Comparison of ENCODE assay signal across 8 cellular contexts in the genomic region with DNA sequence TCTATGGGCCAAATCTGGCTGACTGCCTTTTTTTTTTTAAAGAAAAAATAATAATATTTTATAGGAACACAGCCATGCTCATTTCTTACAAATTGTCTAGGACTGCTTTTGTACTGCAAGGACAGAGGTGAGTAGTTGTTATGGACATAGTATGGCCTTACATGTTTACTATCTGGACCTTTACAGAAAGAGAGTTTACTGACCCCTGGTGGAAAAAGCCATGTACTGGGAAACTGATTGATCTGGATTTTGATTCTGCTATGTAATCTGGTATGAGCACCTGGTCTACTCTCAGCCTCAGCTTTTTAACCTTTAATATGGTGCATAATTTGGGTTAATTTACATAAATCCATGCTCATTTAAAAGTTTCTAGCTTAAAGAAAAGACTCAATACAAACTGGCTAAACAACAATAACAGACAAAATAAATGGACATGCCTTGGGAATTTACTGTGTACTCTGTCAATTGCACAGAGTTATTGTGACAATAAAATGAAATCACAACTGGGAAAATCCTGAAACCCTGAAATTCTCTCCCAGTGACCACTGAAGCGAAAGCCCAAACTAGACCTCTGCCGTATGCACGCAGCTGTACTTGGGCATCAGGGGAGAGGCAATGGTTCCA.
A peak's percentile ranks its signal among the peaks of the same experiment; 100 is the strongest.
DNase-seq lines count a peak whose midpoint lies in the region; ATAC-seq and TF ChIP-seq lines count a peak whose summit lies in the region.

No MANE protein-coding gene starts in this region.

- peaks cover 6% of the 10 kb centered on the region for H3K4me1 Mint-ChIP-seq in type B pancreatic cell (ENCODE audit: unreplicated experiment)
- no peaks in the 10 kb centered on the region for H3K4me1 Mint-ChIP-seq in activated T-helper 1 cell treated with anti-CD3 and anti-CD28 coated beads, Interleukin-12 subunit alpha, Interleukin-12 subunit beta, Interleukin-2, Interleukin-4 antibody, amounts not matched to agents 30 ng/mL and 10 ng/mL and 1 ng/mL, durations not matched to agents 14 hours and 24 hours and 36 hours (ENCODE audit: low read depth)

- H3K9me3 ChIP-seq in AG04450 (ENCODE audit: control insufficient read depth, insufficient read depth, low read length): no peaks in the 10 kb centered on the region
- H3K9me3 ChIP-seq in Panc1 (ENCODE audit: control insufficient read depth, insufficient read depth, low read depth, low read length): no peaks in the 10 kb centered on the region

- CTCF ChIA-PET in AG04450 (lab: Charles Lee): interaction anchor here (0.8 to 2.9 kb wide), 20 partner anchors 9 to 980 kb away, joined by 3 to 41 read pairs (median 5); no protein-coding TSS in a partner anchor
- CTCF ChIA-PET in Panc1 (lab: Charles Lee): no interaction called here

- H3K27me3 ChIP-seq in AG04450 (ENCODE audit: control insufficient read depth, insufficient read depth, low read length) (no peaks in the 10 kb centered on the region), H7 (ENCODE audit: control insufficient read depth, insufficient read depth, low read length) (no peaks in the 10 kb centered on the region), Panc1 (ENCODE audit: control insufficient read depth, insufficient read depth, low read length) (no peaks in the 10 kb centered on the region)

- no peaks in the 10 kb centered on the region for H3K36me3 Mint-ChIP-seq in type B pancreatic cell
- no peaks in the 10 kb centered on the region for H3K36me3 Mint-ChIP-seq in activated T-helper 1 cell treated with anti-CD3 and anti-CD28 coated beads, Interleukin-12 subunit alpha, Interleukin-12 subunit beta, Interleukin-2, Interleukin-4 antibody, amounts not matched to agents 30 ng/mL and 10 ng/mL and 1 ng/mL, durations not matched to agents 14 hours and 24 hours and 36 hours (ENCODE audit: low read depth)

- no peaks in the 10 kb centered on the region for H3K4me1 ChIP-seq in Panc1 (ENCODE audit: control insufficient read depth, insufficient read depth, low read length)

- H3K27ac ChIP-seq in AG04450 (ENCODE audit: low read depth, low read length) (no peak overlapping the region), Panc1 (ENCODE audit: low read length) (no peak overlapping the region)

- TF ChIP-seq CTCF in AG04450 (IDR thresholded peaks at IDR 0.05; ENCODE audit: low read depth, low read length): peak; percentile 84
- peak; percentile 50; the same call in 1 of the 2 replicates for TF ChIP-seq CTCF in Panc1 (IDR thresholded peaks at IDR 0.05)
- TF ChIP-seq CTCF in type B pancreatic cell (conservative IDR thresholded peaks at IDR 0.05): peak; percentile 75

- in situ Hi-C loops in Panc1 (cut with HindIII; ENCODE audit: low pct_unique_long_range_greater_than_20kb, low sequenced_read_pairs): no loop called here

- intact Hi-C loops in Panc1 (cut with micrococcal nuclease; ENCODE audit: unreplicated experiment): no loop called here
- intact Hi-C loops in activated T-helper 1 cell treated with anti-CD3 and anti-CD28 coated beads, Interleukin-12 subunit alpha, Interleukin-12 subunit beta, Interleukin-2, Interleukin-4 antibody, amounts not matched to agents 30 ng/mL and 10 ng/mL and 1 ng/mL, durations not matched to agents 14 hours and 24 hours and 36 hours (cut with micrococcal nuclease): no loop called here

- peaks cover 3% of the 10 kb centered on the region for H3K27me3 Mint-ChIP-seq in type B pancreatic cell
- H3K27me3 Mint-ChIP-seq in activated T-helper 1 cell treated with anti-CD3 and anti-CD28 coated beads, Interleukin-12 subunit alpha, Interleukin-12 subunit beta, Interleukin-2, Interleukin-4 antibody, amounts not matched to agents 30 ng/mL and 10 ng/mL and 1 ng/mL, durations not matched to agents 14 hours and 24 hours and 36 hours (ENCODE audit: insufficient read depth): no peaks in the 10 kb centered on the region

- no peak overlapping the region for H3K4me3 Mint-ChIP-seq in type B pancreatic cell
- no peak overlapping the region for H3K4me3 Mint-ChIP-seq in activated T-helper 1 cell treated with anti-CD3 and anti-CD28 coated beads, Interleukin-12 subunit alpha, Interleukin-12 subunit beta, Interleukin-2, Interleukin-4 antibody, amounts not matched to agents 30 ng/mL and 10 ng/mL and 1 ng/mL, durations not matched to agents 14 hours and 24 hours and 36 hours

- ATAC-seq in Panc1: no peak

- no peaks in the 10 kb centered on the region for H3K9me3 Mint-ChIP-seq in type B pancreatic cell
- peaks cover 4% of the 10 kb centered on the region for H3K9me3 Mint-ChIP-seq in activated T-helper 1 cell treated with anti-CD3 and anti-CD28 coated beads, Interleukin-12 subunit alpha, Interleukin-12 subunit beta, Interleukin-2, Interleukin-4 antibody, amounts not matched to agents 30 ng/mL and 10 ng/mL and 1 ng/mL, durations not matched to agents 14 hours and 24 hours and 36 hours

- no peak overlapping the region for H3K27ac Mint-ChIP-seq in type B pancreatic cell
- no peak overlapping the region for H3K27ac Mint-ChIP-seq in activated T-helper 1 cell treated with anti-CD3 and anti-CD28 coated beads, Interleukin-12 subunit alpha, Interleukin-12 subunit beta, Interleukin-2, Interleukin-4 antibody, amounts not matched to agents 30 ng/mL and 10 ng/mL and 1 ng/mL, durations not matched to agents 14 hours and 24 hours and 36 hours

- POLR2A ChIA-PET in AG04450 (lab: Yijun Ruan, JAX) (no interaction called here), Panc1 (lab: Charles Lee) (no interaction called here)

- H3K36me3 ChIP-seq in H7 (replicated peaks; ENCODE audit: control insufficient read depth, insufficient read depth, low read length) (no peaks in the 10 kb centered on the region), Panc1 (ENCODE audit: control insufficient read depth, insufficient read depth, low read length) (no peaks in the 10 kb centered on the region)

- H3K4me3 ChIP-seq in AG04450 (ENCODE audit: low read depth, low read length): no peak overlapping the region
- H3K4me3 ChIP-seq in H7 (ENCODE audit: insufficient read depth, low read depth, low read length): no peak overlapping the region
- no peak overlapping the region for H3K4me3 ChIP-seq in Panc1 (ENCODE audit: low read depth in 2 of 2, low read length in 2 of 2)

- no peak for DNase-seq in AG04450 (ENCODE audit: low read depth, low spot score)
- peak; percentile 57 for DNase-seq in H7
- no peak for DNase-seq in Panc1 (ENCODE audit: low read depth, low spot score)
- peak; percentile 3 for DNase-seq in foreskin melanocyte
- DNase-seq in type B pancreatic cell (ENCODE audit: extremely low spot score, unreplicated experiment): no peak
- DNase-seq in activated T-helper 1 cell treated with anti-CD3 and anti-CD28 coated beads, Interleukin-12 subunit alpha, Interleukin-12 subunit beta, Interleukin-2, Interleukin-4 antibody, amounts not matched to agents 30 ng/mL and 10 ng/mL and 1 ng/mL, durations not matched to agents 14 hours and 24 hours and 36 hours (ENCODE audit: low spot score): no peak
- no peak for DNase-seq in activated CD8-positive, alpha-beta memory T cell treated with anti-CD3 and anti-CD28 coated beads for 24 hours
- DNase-seq in germinal center (ENCODE audit: low spot score): no peak

- BruUV-seq in Panc1 (replicated peaks; lab: Mats Ljungman, UMichigan): no TSS peak

Comparison
In these comparisons a context has a peak if more than half of its experiments do, and no peak if none do; other contexts are left out.
1. DNase-seq: peak in H7 (single experiment) and foreskin melanocyte (single experiment); none in AG04450 (single experiment), Panc1 (single experiment), type B pancreatic cell (single experiment), activated T-helper 1 cell treated with anti-CD3 and anti-CD28 coated beads, Interleukin-12 subunit alpha, Interleukin-12 subunit beta, Interleukin-2, Interleukin-4 antibody, amounts not matched to agents 30 ng/mL and 10 ng/mL and 1 ng/mL, durations not matched to agents 14 hours and 24 hours and 36 hours (single experiment), activated CD8-positive, alpha-beta memory T cell treated with anti-CD3 and anti-CD28 coated beads for 24 hours (single experiment) and germinal center (single experiment).
2. Peak in every context shown above with its lines, with median percentiles within 50 percentile points of each other: CTCF ChIP-seq.